In genomic region chr19:34733266-34733825, GRCh38 we compare ENCODE assay signal across 8 cellular contexts. TPM values are rescaled to one million over a fixed set of nuclear protein-coding genes. Genes with fewer than 3 reads are reported as not detected.
DNase-seq lines count a peak whose midpoint lies in the region; ATAC-seq and TF ChIP-seq lines count a peak whose summit lies in the region.

No MANE protein-coding gene starts in this region.

- 0% methylated on average over 2 of the region's 16 CpGs for WGBS in right lobe of liver (ENCODE audit: insufficient coverage, low coverage, low lambda C conversion rate, missing lambda C conversion rate)
- WGBS in tibial nerve, 2 donors: 1% methylated on average over 16 of the region's 16 CpGs

- peak overlapping the region; percentile 99 to 100 for H3K27ac ChIP-seq in breast epithelium
- peak overlapping the region; percentile 95 to 98 (median 98) for H3K27ac ChIP-seq in right lobe of liver
- peak overlapping the region; percentile 87 to 99 (median 98) for H3K27ac ChIP-seq in tibial nerve

- peaks cover 0 to 10% of the 10 kb centered on the region in 2 donors for H3K4me1 ChIP-seq in breast epithelium
- peaks cover 0 to 14% (median 0%) of the 10 kb centered on the region in 4 donors for H3K4me1 ChIP-seq in right lobe of liver
- H3K4me1 ChIP-seq in tibial nerve: peaks cover 0 to 29% (median 19%) of the 10 kb centered on the region in 4 donors

- H3K27me3 ChIP-seq in breast epithelium (no peaks in the 10 kb centered on the region), right lobe of liver (no peaks in the 10 kb centered on the region), tibial nerve (no peaks in the 10 kb centered on the region)

- H3K36me3 ChIP-seq in breast epithelium: peaks cover 6% of the 10 kb centered on the region
- peaks cover 0 to 4% (median 1%) of the 10 kb centered on the region in 4 donors for H3K36me3 ChIP-seq in right lobe of liver
- H3K36me3 ChIP-seq in tibial nerve: peaks cover 0 to 32% (median 0%) of the 10 kb centered on the region in 3 donors

- H3K9me3 ChIP-seq in breast epithelium (peaks cover 3 to 15% of the 10 kb centered on the region in 2 donors), right lobe of liver (peaks cover 0 to 9% (median 0%) of the 10 kb centered on the region in 4 donors), tibial nerve (peaks cover 0 to 23% (median 3%) of the 10 kb centered on the region in 4 donors)

- TF ChIP-seq EP300 in tibial nerve (IDR thresholded peaks at IDR 0.05): no peak

- ATAC-seq in HG02840 (IDR thresholded peaks at IDR 0.05; ENCODE audit: low FRiP score, unreplicated experiment): peak; percentile 14
- ATAC-seq in right lobe of liver: peak; percentile 4 to 16 (median 8)

- intact Hi-C loops in breast epithelium (cut with DNase I; ENCODE audit: low total_unique reads) (no loop called here), right lobe of liver (cut with DNase I) (no loop called here)

- H3K4me3 ChIP-seq in breast epithelium (peak overlapping the region; percentile 66 to 95 (median 91)), right lobe of liver (peak overlapping the region; percentile 81 to 88 (median 85)), tibial nerve (peak overlapping the region; percentile 80 to 93 (median 88))

- no peak for TF ChIP-seq CTCF in breast epithelium (IDR thresholded peaks at IDR 0.05)
- TF ChIP-seq CTCF in right lobe of liver (IDR thresholded peaks at IDR 0.05): no peak
- TF ChIP-seq CTCF in tibial nerve (IDR thresholded peaks at IDR 0.05): peak in 1 of 5 experiments; percentile 16

- TF ChIP-seq POLR2A in breast epithelium (IDR thresholded peaks at IDR 0.05): no peak
- TF ChIP-seq POLR2A in right lobe of liver (IDR thresholded peaks at IDR 0.05): no peak
- no peak for TF ChIP-seq POLR2A in tibial nerve (IDR thresholded peaks at IDR 0.05)

- peak in 2 of 3 donors; percentile 7 to 30 for DNase-seq in stimulated activated CD4-positive, alpha-beta T cell treated with anti-CD3 and anti-CD28 coated beads, Interleukin-12 subunit alpha, Interleukin-12 subunit beta, amount 100 ng/mL, for 48 hours (ENCODE audit: low read depth in 2 of 3, low spot score in 1 of 3)
- DNase-seq in stimulated activated CD4-positive, alpha-beta T cell treated with anti-CD3 and anti-CD28 coated beads, Interleukin-4, amount 100 ng/mL, for 1 hour: no peak
- DNase-seq in NCI-H510A treated with DMSO at 0.1 percent for 48 hours (lab: John Stamatoyannopoulos, UW) (peak; percentile 60), breast epithelium (ENCODE audit: low spot score in 2 of 2) (no peak), right lobe of liver (no peak), tibial nerve (ENCODE audit: low spot score in 2 of 2) (peak; percentile 16 to 61), activated gamma-delta T cell treated with Interleukin-2 at 50 U/mL for 16 hours (no peak)

RNA-seq across cellular contexts. Expression of gene ZNF181, which starts 0.7 kb away (rescaled TPM):
- total RNA-seq in breast epithelium (10 to 100 TPM; 15.7 to 48.3 (median 22.0) TPM), right lobe of liver (10 to 100 TPM in 1 of 6 experiments, 1 to 10 TPM in 5; 5.3 to 10.1 (median 8.0) TPM), tibial nerve (10 to 100 TPM; 16.8 to 47.2 (median 27.0) TPM)

RNA-seq across cellular contexts. Expression of gene ZNF599, which starts 39.7 kb away (rescaled TPM):
- 10 to 100 TPM in 1 of 3 donors, 1 to 10 TPM in 2; 5.6 to 12.7 (median 8.2) TPM for total RNA-seq in breast epithelium
- 1 to 10 TPM; 1.5 to 4.6 (median 2.3) TPM for total RNA-seq in right lobe of liver
- total RNA-seq in tibial nerve: 10 to 100 TPM; 10.2 to 13.3 (median 11.1) TPM

RNA-seq across cellular contexts. Expression of gene ZNF302, which starts 55.9 kb away (rescaled TPM):
- total RNA-seq in breast epithelium: 10 to 100 TPM; 24.2 to 54.2 (median 33.1) TPM
- total RNA-seq in right lobe of liver: 10 to 100 TPM in 3 of 6 experiments, 1 to 10 TPM in 3; 7.3 to 14.5 (median 10.1) TPM
- total RNA-seq in tibial nerve: 10 to 100 TPM; 27.0 to 47.3 (median 36.4) TPM

RNA-seq across cellular contexts. Expression of gene SCGB2B2, which starts 56.4 kb away (rescaled TPM):
- total RNA-seq in breast epithelium (1 to 10 TPM in 1 of 3 donors, under 1 TPM in 2; 0.80 to 5.6 (median 0.98) TPM), right lobe of liver (under 1 TPM; 0.20 to 0.68 (median 0.39) TPM), tibial nerve (1 to 10 TPM in 2 of 4 donors, under 1 TPM in 2; 0.21 to 1.4 (median 0.71) TPM)

Comparison
In these comparisons a context has a peak if more than half of its experiments do, and no peak if none do; other contexts are left out.
1. DNase-seq: peak in stimulated activated CD4-positive, alpha-beta T cell treated with anti-CD3 and anti-CD28 coated beads, Interleukin-12 subunit alpha, Interleukin-12 subunit beta, amount 100 ng/mL, for 48 hours (2 of 3), NCI-H510A treated with DMSO at 0.1 percent for 48 hours (single experiment) and tibial nerve (2 of 2); none in stimulated activated CD4-positive, alpha-beta T cell treated with anti-CD3 and anti-CD28 coated beads, Interleukin-4, amount 100 ng/mL, for 1 hour (single experiment), breast epithelium (0 of 2), right lobe of liver (0 of 3) and activated gamma-delta T cell treated with Interleukin-2 at 50 U/mL for 16 hours (single experiment).
2. Peak in every context shown above with its lines, with median percentiles within 50 percentile points of each other: H3K27ac ChIP-seq and H3K4me3 ChIP-seq.